In the genomic region with DNA sequence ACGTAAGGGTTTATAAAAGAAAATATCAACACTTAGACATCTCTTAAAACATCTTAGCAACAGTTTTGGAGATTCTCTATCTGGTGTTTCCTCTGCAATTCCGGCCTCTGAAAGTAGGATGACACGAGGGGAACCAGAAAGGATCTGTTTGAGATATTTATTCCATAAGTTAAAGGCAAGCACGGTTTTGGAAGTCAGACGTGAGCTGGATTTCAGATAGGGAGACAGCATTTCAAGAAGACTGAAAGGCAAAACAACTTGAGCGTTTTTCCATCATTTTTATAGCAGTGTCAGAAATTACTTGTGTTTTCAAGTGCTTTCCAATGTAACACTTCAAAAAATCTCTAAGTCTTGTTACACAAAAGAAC, we compare ENCODE assay signal across 7 cellular contexts. TPM values are rescaled to one million over a fixed set of nuclear protein-coding genes. Genes with fewer than 3 reads are reported as not detected.
A peak's percentile ranks its signal among the peaks of the same experiment; 100 is the strongest.
DNase-seq lines count a peak whose midpoint lies in the region; FAIRE-seq and TF ChIP-seq lines count a peak whose summit lies in the region.

No MANE protein-coding gene starts in this region.

- no peak overlapping the region for H3K14ac ChIP-seq in trophoblast cell (ENCODE audit: low read length)

- no peaks in the 10 kb centered on the region for H3K36me3 ChIP-seq in endodermal cell (ENCODE audit: control insufficient read depth, insufficient read depth, low read length)
- H3K36me3 ChIP-seq in trophoblast cell (ENCODE audit: control insufficient read depth in 1 of 2, insufficient read depth in 2 of 2, low read length in 2 of 2), result no peaks in the 10 kb centered on the region

- peaks cover 17% of the 10 kb centered on the region for H3K4me1 Mint-ChIP-seq in endodermal cell

- H3K79me2 ChIP-seq in trophoblast cell (ENCODE audit: control insufficient read depth, insufficient read depth, low read length, poor library complexity), result no peaks in the 10 kb centered on the region

- H4K8ac ChIP-seq in trophoblast cell (ENCODE audit: low read depth, low read length), result no peak overlapping the region

- H2AK5ac ChIP-seq in trophoblast cell (ENCODE audit: low read length), result no peak overlapping the region

- H2BK12ac ChIP-seq in trophoblast cell (ENCODE audit: low read length), result no peak overlapping the region

- H3K4me3 ChIP-seq in GM12865 (ENCODE audit: low read depth, low read length), result peak overlapping the region; percentile 72
- H3K4me3 ChIP-seq in endodermal cell (ENCODE audit: low read length), result peak overlapping the region; percentile 96
- no peak overlapping the region for H3K4me3 ChIP-seq in trophoblast cell (ENCODE audit: low read depth, low read length)

- no peak overlapping the region for H3K18ac ChIP-seq in trophoblast cell (ENCODE audit: low read length)

- H3K4ac ChIP-seq in trophoblast cell (ENCODE audit: low read depth, low read length), result no peak overlapping the region

- H3K9me3 Mint-ChIP-seq in endodermal cell, result no peaks in the 10 kb centered on the region

- H3K27ac ChIP-seq in endodermal cell (ENCODE audit: low read depth, low read length) (no peak overlapping the region), trophoblast cell (ENCODE audit: low read depth, low read length) (peak overlapping the region; percentile 14)

- no peak overlapping the region for H4K91ac ChIP-seq in trophoblast cell (ENCODE audit: low read depth, low read length)

- no peaks in the 10 kb centered on the region for H3K27me3 Mint-ChIP-seq in endodermal cell (ENCODE audit: insufficient read depth)

- no peaks in the 10 kb centered on the region for H3K9me3 ChIP-seq in endodermal cell (ENCODE audit: control insufficient read depth, low read length)
- H3K9me3 ChIP-seq in trophoblast cell (ENCODE audit: insufficient read depth, low read depth, low read length), result no peaks in the 10 kb centered on the region

- no peak overlapping the region for H2AFZ ChIP-seq in trophoblast cell (ENCODE audit: insufficient read depth, low read length, poor library complexity)

- H3K27me3 ChIP-seq in endodermal cell (ENCODE audit: control insufficient read depth, insufficient read depth, low read length, poor library complexity, severe bottlenecking) (no peaks in the 10 kb centered on the region), trophoblast cell (ENCODE audit: insufficient read depth, low read length) (no peaks in the 10 kb centered on the region)

- no peaks in the 10 kb centered on the region for H3K79me1 ChIP-seq in trophoblast cell (ENCODE audit: low read length)

- no peak for TF ChIP-seq CTCF in GM12865 (IDR thresholded peaks at IDR 0.05; ENCODE audit: insufficient read depth, low read depth, low read length, missing control alignments)
- TF ChIP-seq CTCF in endodermal cell (conservative IDR thresholded peaks at IDR 0.05), result no peak

- H3K4me1 ChIP-seq in endodermal cell (ENCODE audit: control insufficient read depth, insufficient read depth, low read length) (no peaks in the 10 kb centered on the region), trophoblast cell (ENCODE audit: control insufficient read depth in 1 of 2, insufficient read depth in 2 of 2, low read length in 2 of 2) (peaks cover 0 to 6% of the 10 kb centered on the region in 2 experiments)

- no peak overlapping the region for H2BK5ac ChIP-seq in trophoblast cell (ENCODE audit: low read depth, low read length, poor library complexity)

- H3K36me3 Mint-ChIP-seq in endodermal cell (ENCODE audit: low read depth), result no peaks in the 10 kb centered on the region

- peak overlapping the region; percentile 82 for H3K4me2 ChIP-seq in trophoblast cell (ENCODE audit: low read length)

- no peak for DNase-seq in GM12865 (ENCODE audit: low read depth)
- peak; percentile 85 for DNase-seq in OCI-M1 (lab: John Stamatoyannopoulos, UW)
- no peak for DNase-seq in endodermal cell
- DNase-seq in trophoblast cell, result peak in 1 of 2 donors; percentile 44
- DNase-seq in urothelium cell line (ENCODE audit: low spot score), result no peak
- DNase-seq in activated CD4-positive, CD25-positive, alpha-beta regulatory T cell (lab: John Stamatoyannopoulos, UW), result no peak
- no peak for DNase-seq in cerebellar nuclear complex (lab: John Stamatoyannopoulos, UW)

- H4K12ac ChIP-seq in trophoblast cell (ENCODE audit: low read depth, low read length), result no peak overlapping the region

- H3K27ac Mint-ChIP-seq in endodermal cell, result peak overlapping the region; percentile 58

- no peak overlapping the region for H3K23ac ChIP-seq in trophoblast cell (ENCODE audit: low read length)

- 9% methylated on average over 5 to 6 of the region's 6 CpGs for WGBS in endodermal cell (ENCODE audit: insufficient coverage in 1 of 2, insufficient read length in 1 of 2), 2 experiments
- WGBS in trophoblast cell (ENCODE audit: extremely low coverage, insufficient coverage, insufficient read length), result no CpG with 5 or more reads among the region's 6 CpGs

- no peak for FAIRE-seq in urothelium cell line (lab: Jason Lieb, UNC)

- peak overlapping the region; percentile 81 for H3K4me3 Mint-ChIP-seq in endodermal cell

- H2BK120ac ChIP-seq in trophoblast cell (ENCODE audit: insufficient read depth, low read length, poor library complexity), result no peak overlapping the region

- H3K9ac ChIP-seq in endodermal cell (ENCODE audit: extremely low read depth, low read length, poor library complexity, severe bottlenecking) (peak overlapping the region; percentile 23), trophoblast cell (ENCODE audit: low read length) (no peak overlapping the region)

RNA-seq across cellular contexts. Expression of gene BTN3A2, which starts 52.9 kb away (rescaled TPM):
- 1 to 10 TPM; 2.1 to 3.6 TPM for total RNA-seq in endodermal cell
- 4.9 TPM for polyA plus RNA-seq in endodermal cell (2013, experiment 1 of 2)
- 2.8 TPM for polyA plus RNA-seq in endodermal cell (2013, experiment 2 of 2)
- 0.82 and 0.93 TPM in 2 replicates for polyA plus RNA-seq in trophoblast cell (2013)
